8 cellular contexts compared by ENCODE assay signal in the genomic region with DNA sequence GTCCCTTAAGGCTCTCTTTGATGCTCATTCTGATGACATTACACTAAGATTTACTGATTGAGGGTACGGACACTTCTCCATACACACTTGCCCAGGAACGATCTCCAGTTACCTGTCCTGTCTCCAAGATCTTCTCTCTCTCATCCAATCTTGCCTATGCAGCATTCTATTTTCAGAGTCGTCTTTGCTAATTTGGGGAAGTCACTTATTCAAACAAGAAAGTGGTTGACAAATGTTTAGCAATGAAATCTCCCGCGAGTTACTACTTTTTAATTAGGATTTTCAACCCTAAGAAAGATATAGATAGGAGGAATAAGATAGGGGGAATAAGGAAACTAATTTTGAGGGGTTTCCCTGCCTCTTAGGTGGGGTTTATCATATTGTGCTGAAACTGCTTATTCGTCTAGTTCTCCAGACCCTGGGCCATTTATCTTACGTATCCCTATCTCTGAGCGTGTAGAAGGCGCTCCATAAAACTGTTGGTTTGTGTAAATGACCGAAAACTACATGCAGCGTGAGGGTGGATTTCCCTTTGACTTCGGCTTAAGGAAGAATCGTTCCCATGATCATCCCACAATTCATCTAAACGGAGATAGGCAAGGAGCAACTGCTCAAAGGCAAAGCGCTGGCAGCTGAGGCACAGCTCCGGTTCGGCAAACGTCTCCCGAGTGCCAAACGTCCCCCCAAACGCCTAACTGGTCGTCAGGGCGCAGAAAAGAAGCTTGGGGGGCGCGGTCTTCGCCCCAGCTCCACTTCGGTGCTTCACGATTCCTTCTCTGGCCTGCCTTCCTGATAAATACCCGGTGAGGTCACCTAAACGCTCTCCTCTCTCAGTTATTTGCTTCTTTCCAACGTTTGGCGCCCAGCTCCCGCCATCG. TPM values are rescaled to one million over a fixed set of nuclear protein-coding genes. Genes with fewer than 3 reads are reported as not detected.
DNase-seq lines count a peak whose midpoint lies in the region; ATAC-seq, FAIRE-seq and TF ChIP-seq lines count a peak whose summit lies in the region.

No MANE protein-coding gene starts in this region.

- H3K4me3 ChIP-seq in Caco-2 (ENCODE audit: low read depth, low read length) = peak overlapping the region; percentile 95
- H3K4me3 ChIP-seq in pancreas = peak overlapping the region; percentile 60 to 88 (median 78)

- H3K27ac Mint-ChIP-seq in Caco-2 (ENCODE audit: unreplicated experiment) = peak overlapping the region; percentile 100
- H3K27ac Mint-ChIP-seq in activated CD4-positive, alpha-beta memory T cell treated with anti-CD3 and anti-CD28 coated beads for 36 hours = peak overlapping the region; percentile 88

- peaks cover 12% of the 10 kb centered on the region for H3K36me3 Mint-ChIP-seq in Caco-2 (ENCODE audit: insufficient read depth, unreplicated experiment)
- H3K36me3 Mint-ChIP-seq in activated CD4-positive, alpha-beta memory T cell treated with anti-CD3 and anti-CD28 coated beads for 36 hours = peaks cover 11% of the 10 kb centered on the region

- no peaks in the 10 kb centered on the region for H3K9me3 Mint-ChIP-seq in Caco-2 (ENCODE audit: unreplicated experiment)
- no peaks in the 10 kb centered on the region for H3K9me3 Mint-ChIP-seq in activated CD4-positive, alpha-beta memory T cell treated with anti-CD3 and anti-CD28 coated beads for 36 hours

- POLR2A ChIA-PET in Caco-2 (lab: Charles Lee) = interaction anchor here (0.5 to 1.0 kb wide), 4 partner anchors 15 to 275 kb away, joined by 3 to 4 read pairs (median 3); no protein-coding TSS in a partner anchor
- POLR2A ChIA-PET in activated CD4-positive, alpha-beta memory T cell treated with anti-CD3 and anti-CD28 coated beads for 36 hours (lab: Charles Lee) = interaction anchor here (0.8 to 0.9 kb wide), 2 partner anchors 12 to 265 kb away, joined by 3 to 4 read pairs; no protein-coding TSS in a partner anchor

- no peak for FAIRE-seq in pancreas (lab: Jason Lieb, UNC)

- peaks cover 12% of the 10 kb centered on the region for H3K4me1 Mint-ChIP-seq in Caco-2 (ENCODE audit: low read depth, unreplicated experiment)
- peaks cover 31% of the 10 kb centered on the region for H3K4me1 Mint-ChIP-seq in activated CD4-positive, alpha-beta memory T cell treated with anti-CD3 and anti-CD28 coated beads for 36 hours (ENCODE audit: low read depth)

- DNase-seq in Caco-2 (no peak), LHCN-M2 (ENCODE audit: low read depth) (peak; percentile 49), head of caudate nucleus (peak in 33 of 42 donors; percentile 18 to 71 (median 39)), pancreas (no peak), UCSD-AML1 (lab: John Stamatoyannopoulos, UW; ENCODE audit: unreplicated experiment) (no peak)
- DNase-seq in activated CD4-positive, alpha-beta memory T cell treated with anti-CD3 and anti-CD28 coated beads for 36 hours = no peak

- H3K27me3 ChIP-seq in Caco-2 (replicated peaks; ENCODE audit: control insufficient read depth, insufficient read depth, low read length) (no peaks in the 10 kb centered on the region), pancreas (no peaks in the 10 kb centered on the region)

- no peak for TF ChIP-seq CTCF in Caco-2 (IDR thresholded peaks at IDR 0.05; ENCODE audit: insufficient read depth in 1 of 2, low read depth in 1 of 2, low read length in 1 of 2, severe bottlenecking in 1 of 2, unreplicated experiment in 1 of 2)
- no peak for TF ChIP-seq CTCF in pancreas (IDR thresholded peaks at IDR 0.05)

- CTCF ChIA-PET in Caco-2 (lab: Charles Lee) = interaction anchor here (0.6 to 1.0 kb wide), 4 partner anchors 18 to 495 kb away, joined by 3 to 5 read pairs (median 4); no protein-coding TSS in a partner anchor
- CTCF ChIA-PET in activated CD4-positive, alpha-beta memory T cell treated with anti-CD3 and anti-CD28 coated beads for 36 hours (lab: Charles Lee) = interaction anchor here (0.6 to 3.1 kb wide), 10 partner anchors 11 to 527 kb away, joined by 3 to 20 read pairs (median 3); partner anchors contain the start of gene CD44

- intact Hi-C loops in Caco-2 (cut with micrococcal nuclease; ENCODE audit: unreplicated experiment) (loop anchor here (1.0 kb wide), 2 partner anchors 15 to 315 kb away; no protein-coding TSS in a partner anchor), head of caudate nucleus (cut with DNase I) (no loop called here), pancreas (cut with DNase I) (no loop called here)
- intact Hi-C loops in activated CD4-positive, alpha-beta memory T cell treated with anti-CD3 and anti-CD28 coated beads for 36 hours (cut with micrococcal nuclease) = loop anchor here (1.0 to 5.0 kb wide), 6 partner anchors 231 to 864 kb away; partner anchors contain the start of gene CAPRIN1

- H3K9me3 ChIP-seq in Caco-2 = no peaks in the 10 kb centered on the region
- H3K9me3 ChIP-seq in pancreas = no peaks in the 10 kb centered on the region

- peak overlapping the region; percentile 92 to 96 (median 94) for H3K27ac ChIP-seq in pancreas

- no peaks in the 10 kb centered on the region for H3K27me3 Mint-ChIP-seq in Caco-2 (ENCODE audit: insufficient read depth, unreplicated experiment)
- H3K27me3 Mint-ChIP-seq in activated CD4-positive, alpha-beta memory T cell treated with anti-CD3 and anti-CD28 coated beads for 36 hours = no peaks in the 10 kb centered on the region

- BruUV-seq in Caco-2 (replicated peaks; lab: Mats Ljungman, UMichigan) = TSS peak; percentile 69

- ATAC-seq in GM21447 (IDR thresholded peaks at IDR 0.05; ENCODE audit: unreplicated experiment) (peak; percentile 8), pancreas (peak in 3 of 4 donors; percentile 1 to 6 (median 3)), GM18873 (IDR thresholded peaks at IDR 0.05; ENCODE audit: low FRiP score, unreplicated experiment) (no peak)

- WGBS in pancreas, 2 donors = 3% methylated on average over 34 of the region's 34 CpGs

- H3K36me3 ChIP-seq in Caco-2 (ENCODE audit: control insufficient read depth, insufficient read depth, low read length) = no peaks in the 10 kb centered on the region
- H3K36me3 ChIP-seq in pancreas = no peaks in the 10 kb centered on the region

- H3K4me3 Mint-ChIP-seq in Caco-2 (ENCODE audit: unreplicated experiment) = peak overlapping the region; percentile 100
- peak overlapping the region; percentile 91 for H3K4me3 Mint-ChIP-seq in activated CD4-positive, alpha-beta memory T cell treated with anti-CD3 and anti-CD28 coated beads for 36 hours

- H3K4me1 ChIP-seq in Caco-2 = peaks cover 7% of the 10 kb centered on the region; the same call in 1 of the 2 replicates
- peaks cover 12 to 38% (median 21%) of the 10 kb centered on the region in 3 donors for H3K4me1 ChIP-seq in pancreas

RNA-seq across cellular contexts. Expression of gene APIP, which starts 0.8 kb away (rescaled TPM):
- 19.8 and 21.1 TPM in 2 replicates for total RNA-seq in Caco-2 (2022)
- total RNA-seq in LHCN-M2 (2014; rRNA removed) = 27.0 and 28.1 TPM in 2 replicates
- 13.4 TPM for polyA plus RNA-seq in LHCN-M2 (2012)
- total RNA-seq in activated CD4-positive, alpha-beta memory T cell treated with anti-CD3 and anti-CD28 coated beads for 36 hours = 10 to 100 TPM; 31.2 to 32.9 TPM
- total RNA-seq in pancreas = 10 to 100 TPM; 12.2 to 14.9 (median 13.9) TPM
- polyA plus RNA-seq in pancreas = 10 to 100 TPM; 13.5 to 21.4 TPM

RNA-seq across cellular contexts. Expression of gene PDHX, which starts 1.0 kb away (rescaled TPM):
- total RNA-seq in Caco-2 (2022) = 78.5 and 85.4 TPM in 2 replicates
- 35.8 and 39.9 TPM in 2 replicates for total RNA-seq in LHCN-M2 (2014; rRNA removed)
- polyA plus RNA-seq in LHCN-M2 (2012) = 13.7 TPM
- 10 to 100 TPM; 34.5 to 35.5 TPM for total RNA-seq in activated CD4-positive, alpha-beta memory T cell treated with anti-CD3 and anti-CD28 coated beads for 36 hours
- total RNA-seq in pancreas = 10 to 100 TPM; 11.4 to 21.2 (median 16.7) TPM
- polyA plus RNA-seq in pancreas = 10 to 100 TPM in 1 of 2 donors, 1 to 10 TPM in 1; 7.2 to 10.9 TPM

Comparison
In these comparisons a context has a peak if more than half of its experiments do, and no peak if none do; other contexts are left out.
1. DNase-seq: peak in LHCN-M2 (single experiment) and head of caudate nucleus (33 of 42); none in Caco-2 (0 of 2), activated CD4-positive, alpha-beta memory T cell treated with anti-CD3 and anti-CD28 coated beads for 36 hours (single experiment), pancreas (0 of 6) and UCSD-AML1 (single experiment).
2. intact Hi-C loops: an anchor here in Caco-2 (1.0 kb wide) and activated CD4-positive, alpha-beta memory T cell treated with anti-CD3 and anti-CD28 coated beads for 36 hours (1.0 to 5.0 kb wide); none called in head of caudate nucleus and pancreas.